8 cellular contexts compared by ENCODE assay signal in genomic region chr7:67302113-67303039, GRCh38.
DNase-seq lines count a peak whose midpoint lies in the region; ATAC-seq and TF ChIP-seq lines count a peak whose summit lies in the region.

No MANE protein-coding gene starts in this region.

- ATAC-seq in HG02870 (IDR thresholded peaks at IDR 0.05; ENCODE audit: unreplicated experiment) (peak; percentile 88), psoas muscle (peak; percentile 94 to 96 (median 95))

- peak overlapping the region; percentile 93 for H3K27ac ChIP-seq in angular gyrus (ENCODE audit: low read depth, low read length)
- H3K27ac ChIP-seq in right atrium auricular region: peak overlapping the region; percentile 90 to 98
- H3K27ac ChIP-seq in psoas muscle: peak overlapping the region; percentile 97
- peak overlapping the region; percentile 91 to 92 for H3K27ac ChIP-seq in uterus

- no peaks in the 10 kb centered on the region for H3K27me3 Mint-ChIP-seq in T-helper 1 cell treated with Interleukin-12 subunit alpha and Interleukin-12 subunit beta and Interleukin-4 antibody, amounts not matched to agents 30 μg/mL and 1 μg/mL, for 36 hours (ENCODE audit: low read depth)

- H3K27ac Mint-ChIP-seq in T-helper 1 cell treated with Interleukin-12 subunit alpha and Interleukin-12 subunit beta and Interleukin-4 antibody, amounts not matched to agents 30 μg/mL and 1 μg/mL, for 36 hours: peak overlapping the region; percentile 97

- peaks cover 15% of the 10 kb centered on the region for H3K4me1 Mint-ChIP-seq in T-helper 1 cell treated with Interleukin-12 subunit alpha and Interleukin-12 subunit beta and Interleukin-4 antibody, amounts not matched to agents 30 μg/mL and 1 μg/mL, for 36 hours (ENCODE audit: low read depth)

- intact Hi-C loops in psoas muscle (cut with DNase I) (no loop called here), uterus (cut with DNase I; ENCODE audit: low total_unique reads) (no loop called here)

- peak overlapping the region; percentile 75 to 78 for H3K4me3 ChIP-seq in right atrium auricular region
- peak overlapping the region; percentile 95 for H3K4me3 ChIP-seq in psoas muscle
- peak overlapping the region; percentile 70 to 77 for H3K4me3 ChIP-seq in uterus

- H3K36me3 Mint-ChIP-seq in T-helper 1 cell treated with Interleukin-12 subunit alpha and Interleukin-12 subunit beta and Interleukin-4 antibody, amounts not matched to agents 30 μg/mL and 1 μg/mL, for 36 hours (ENCODE audit: low read depth): peaks cover 7% of the 10 kb centered on the region

- peak; percentile 97 for DNase-seq in GM13976 (ENCODE audit: low spot score)
- peak; percentile 96 for DNase-seq in NCI-H146 treated with DMSO at 0.1 percent for 48 hours (lab: John Stamatoyannopoulos, UW; ENCODE audit: unreplicated experiment)
- DNase-seq in right atrium auricular region (ENCODE audit: low spot score): peak; percentile 99
- peak; percentile 98 to 99 for DNase-seq in psoas muscle
- peak; percentile 99 to 100 for DNase-seq in uterus

- in situ Hi-C loops in GM13976 (cut with MboI; ENCODE audit: low sequenced_read_pairs, unreplicated experiment): no loop called here

- TF ChIP-seq CTCF in GM13976 (IDR thresholded peaks at IDR 0.05; ENCODE audit: borderline replicate concordance, control extremely low read depth, extremely low read depth, insufficient read depth, missing control alignments) (no peak), right atrium auricular region (IDR thresholded peaks at IDR 0.05) (peak in 1 of 2 donors; percentile 49), psoas muscle (IDR thresholded peaks at IDR 0.05) (peak; percentile 45), uterus (IDR thresholded peaks at IDR 0.05) (peak; percentile 32 to 77 (median 52))

- 0 to 1% (median 0%) methylated on average over 75 to 83 of the region's 83 CpGs for WGBS in psoas muscle, 3 donors

- no peaks in the 10 kb centered on the region for H3K9me3 Mint-ChIP-seq in T-helper 1 cell treated with Interleukin-12 subunit alpha and Interleukin-12 subunit beta and Interleukin-4 antibody, amounts not matched to agents 30 μg/mL and 1 μg/mL, for 36 hours

- H3K4me1 ChIP-seq in right atrium auricular region (peaks cover 0 to 10% of the 10 kb centered on the region in 2 donors), psoas muscle (peaks cover 31% of the 10 kb centered on the region), uterus (peaks cover 0 to 3% of the 10 kb centered on the region in 2 donors)

- peak overlapping the region; percentile 90 for H3K4me3 Mint-ChIP-seq in T-helper 1 cell treated with Interleukin-12 subunit alpha and Interleukin-12 subunit beta and Interleukin-4 antibody, amounts not matched to agents 30 μg/mL and 1 μg/mL, for 36 hours

- H3K36me3 ChIP-seq in right atrium auricular region (peaks cover 17% of the 10 kb centered on the region), psoas muscle (ENCODE audit: insufficient read depth in 1 of 2, low read depth in 1 of 2) (peaks cover 0 to 21% of the 10 kb centered on the region in 2 donors), uterus (no peaks in the 10 kb centered on the region)

- peak; percentile 57 to 62 for TF ChIP-seq POLR2A in uterus (IDR thresholded peaks at IDR 0.05)

- H3K9me3 ChIP-seq in right atrium auricular region (no peaks in the 10 kb centered on the region), psoas muscle (no peaks in the 10 kb centered on the region), uterus (no peaks in the 10 kb centered on the region)

- H3K27me3 ChIP-seq in right atrium auricular region: no peaks in the 10 kb centered on the region
- H3K27me3 ChIP-seq in psoas muscle (ENCODE audit: insufficient read depth in 3 of 3, low read length in 2 of 3): no peaks in the 10 kb centered on the region
- no peaks in the 10 kb centered on the region for H3K27me3 ChIP-seq in uterus

Comparison
In these comparisons a context has a peak if more than half of its experiments do, and no peak if none do; other contexts are left out.
1. Peak in every context shown above with its lines: DNase-seq, ATAC-seq, H3K4me3 ChIP-seq and H3K27ac ChIP-seq.